ENCODE assay signal across 8 cellular contexts in genomic region chr22:41576877-41577276, GRCh38. TPM values are rescaled to one million over a fixed set of nuclear protein-coding genes. Genes with fewer than 3 reads are reported as not detected.
A peak's percentile ranks its signal among the peaks of the same experiment; 100 is the strongest.
DNase-seq lines count a peak whose midpoint lies in the region; ATAC-seq and TF ChIP-seq lines count a peak whose summit lies in the region.

No MANE protein-coding gene starts in this region.

- H3K4me2 ChIP-seq in MM.1S (ENCODE audit: low read depth, low read length), result no peak overlapping the region

- no peak overlapping the region for H3K4me3 Mint-ChIP-seq in activated CD4-positive, alpha-beta T cell treated with anti-CD3 and anti-CD28 coated beads, Interleukin-2, amount 10 ng/mL, durations not matched to agents 24 days and 14 days

- peaks cover 14% of the 10 kb centered on the region for H3K36me3 Mint-ChIP-seq in activated CD4-positive, alpha-beta T cell treated with anti-CD3 and anti-CD28 coated beads, Interleukin-2, amount 10 ng/mL, durations not matched to agents 24 days and 14 days (ENCODE audit: low read depth)

- no peaks in the 10 kb centered on the region for H3K27me3 Mint-ChIP-seq in activated CD4-positive, alpha-beta T cell treated with anti-CD3 and anti-CD28 coated beads, Interleukin-2, amount 10 ng/mL, durations not matched to agents 24 days and 14 days

- no peaks in the 10 kb centered on the region for H3F3A ChIP-seq in MM.1S (ENCODE audit: insufficient read depth, low read length)

- H2AFZ ChIP-seq in MM.1S (ENCODE audit: low read length), result no peak overlapping the region

- no peak overlapping the region for H3K4me3 ChIP-seq in MM.1S (ENCODE audit: low read length)
- no peak overlapping the region for H3K4me3 ChIP-seq in foreskin fibroblast (ENCODE audit: low read depth in 1 of 2, low read length in 2 of 2)
- H3K4me3 ChIP-seq in psoas muscle, result no peak overlapping the region

- intact Hi-C loops in activated CD4-positive, alpha-beta T cell treated with anti-CD3 and anti-CD28 coated beads, Interleukin-2, amount 10 ng/mL, durations not matched to agents 24 days and 14 days (cut with micrococcal nuclease), result no loop called here
- intact Hi-C loops in psoas muscle (cut with DNase I), result no loop called here

- 66 to 77% (median 70%) methylated on average over 9 of the region's 9 CpGs for WGBS in psoas muscle, 3 donors

- H4K20me1 ChIP-seq in MM.1S (ENCODE audit: insufficient read depth, low read length), result no peaks in the 10 kb centered on the region

- no peak overlapping the region for H3K9ac ChIP-seq in MM.1S (ENCODE audit: low read length)

- H3K9me3 ChIP-seq in MM.1S (replicated peaks; ENCODE audit: insufficient read depth, low read length) (no peaks in the 10 kb centered on the region), psoas muscle (no peaks in the 10 kb centered on the region)

- no peak overlapping the region for H3K27ac Mint-ChIP-seq in activated CD4-positive, alpha-beta T cell treated with anti-CD3 and anti-CD28 coated beads, Interleukin-2, amount 10 ng/mL, durations not matched to agents 24 days and 14 days

- H3K4me1 Mint-ChIP-seq in activated CD4-positive, alpha-beta T cell treated with anti-CD3 and anti-CD28 coated beads, Interleukin-2, amount 10 ng/mL, durations not matched to agents 24 days and 14 days, result no peaks in the 10 kb centered on the region

- H3K27me3 ChIP-seq in MM.1S (replicated peaks; ENCODE audit: insufficient read depth, low read length) (no peaks in the 10 kb centered on the region), psoas muscle (ENCODE audit: insufficient read depth in 3 of 3, low read length in 2 of 3) (no peaks in the 10 kb centered on the region)

- TF ChIP-seq CTCF in MM.1S (IDR thresholded peaks at IDR 0.05; ENCODE audit: low read length), result peak; percentile 30
- peak; percentile 76 for TF ChIP-seq CTCF in foreskin fibroblast (IDR thresholded peaks at IDR 0.05; ENCODE audit: low read depth, low read length)
- peak; percentile 44 for TF ChIP-seq CTCF in psoas muscle (IDR thresholded peaks at IDR 0.05)

- H3K9me2 ChIP-seq in MM.1S (replicated peaks; ENCODE audit: insufficient read depth, low read length), result no peaks in the 10 kb centered on the region

- ATAC-seq in psoas muscle (peak; percentile 42 to 78 (median 62)), HG03521 (IDR thresholded peaks at IDR 0.05; ENCODE audit: unreplicated experiment) (no peak), HG02642 (IDR thresholded peaks at IDR 0.05; ENCODE audit: poor library complexity, unreplicated experiment) (no peak)

- no peaks in the 10 kb centered on the region for H3K4me1 ChIP-seq in MM.1S (ENCODE audit: low read length)
- no peaks in the 10 kb centered on the region for H3K4me1 ChIP-seq in psoas muscle

- H3K36me3 ChIP-seq in MM.1S (replicated peaks; ENCODE audit: insufficient read depth, low read length) (no peaks in the 10 kb centered on the region), psoas muscle (ENCODE audit: insufficient read depth in 1 of 2, low read depth in 1 of 2) (peaks cover 0 to 16% of the 10 kb centered on the region in 2 donors)

- peak; percentile 60 for DNase-seq in activated CD8-positive, alpha-beta memory T cell treated with anti-CD3 and anti-CD28 coated beads, Interleukin-2, amount 50 U/mL, for 48 hours
- DNase-seq in activated CD8-positive, alpha-beta memory T cell treated with anti-CD3 and anti-CD28 coated beads for 24 hours, result no peak
- DNase-seq in MM.1S (no peak), foreskin fibroblast (peak; percentile 48 to 76), psoas muscle (peak; percentile 46 to 72)
- peak; percentile 83 for DNase-seq in activated CD4-positive, alpha-beta T cell treated with anti-CD3 and anti-CD28 coated beads, Interleukin-2, amount 10 ng/mL, durations not matched to agents 24 days and 14 days

- H3K27ac ChIP-seq in MM.1S (ENCODE audit: low read length), result no peak overlapping the region
- no peak overlapping the region for H3K27ac ChIP-seq in psoas muscle

- no peaks in the 10 kb centered on the region for H3K79me2 ChIP-seq in MM.1S (ENCODE audit: low read length)

- H3K9me3 Mint-ChIP-seq in activated CD4-positive, alpha-beta T cell treated with anti-CD3 and anti-CD28 coated beads, Interleukin-2, amount 10 ng/mL, durations not matched to agents 24 days and 14 days, result no peaks in the 10 kb centered on the region

RNA-seq across cellular contexts. Expression of gene PMM1, which starts 12.8 kb away (rescaled TPM):
- 19.7 and 23.1 TPM in 2 replicates for total RNA-seq in activated CD4-positive, alpha-beta T cell treated with anti-CD3 and anti-CD28 coated beads, Interleukin-2, amount 10 ng/mL, durations not matched to agents 24 days and 14 days
- total RNA-seq in psoas muscle, result 10 to 100 TPM in 2 of 4 donors, 1 to 10 TPM in 2; 7.3 to 12.2 (median 9.2) TPM
- polyA plus RNA-seq in psoas muscle, result 10 to 100 TPM; 10.3 to 14.5 (median 13.2) TPM

RNA-seq across cellular contexts. Expression of gene CSDC2, which starts 16.1 kb away (rescaled TPM):
- not detected in 2 replicates for total RNA-seq in activated CD4-positive, alpha-beta T cell treated with anti-CD3 and anti-CD28 coated beads, Interleukin-2, amount 10 ng/mL, durations not matched to agents 24 days and 14 days
- total RNA-seq in psoas muscle, result 1 to 10 TPM in 1 of 4 donors, under 1 TPM in 3; 0.27 to 1.1 (median 0.77) TPM
- under 1 TPM; 0.60 to 0.69 (median 0.66) TPM for polyA plus RNA-seq in psoas muscle

RNA-seq across cellular contexts. Expression of gene POLR3H, which starts 32.6 kb away (rescaled TPM):
- 49.2 and 50.6 TPM in 2 replicates for total RNA-seq in activated CD4-positive, alpha-beta T cell treated with anti-CD3 and anti-CD28 coated beads, Interleukin-2, amount 10 ng/mL, durations not matched to agents 24 days and 14 days
- total RNA-seq in psoas muscle, result 10 to 100 TPM; 13.1 to 23.2 (median 18.5) TPM
- 10 to 100 TPM; 17.1 to 28.6 (median 17.2) TPM for polyA plus RNA-seq in psoas muscle

RNA-seq across cellular contexts. Expression of gene DESI1, which starts 44.0 kb away (rescaled TPM):
- 82.2 and 84.9 TPM in 2 replicates for total RNA-seq in activated CD4-positive, alpha-beta T cell treated with anti-CD3 and anti-CD28 coated beads, Interleukin-2, amount 10 ng/mL, durations not matched to agents 24 days and 14 days
- total RNA-seq in psoas muscle, result 10 to 100 TPM; 17.5 to 27.6 (median 23.2) TPM
- polyA plus RNA-seq in psoas muscle, result 10 to 100 TPM; 14.7 to 23.3 (median 18.9) TPM

RNA-seq across cellular contexts. Expression of gene XRCC6, which starts 44.2 kb away (rescaled TPM):
- 400 and 414 TPM in 2 replicates for total RNA-seq in activated CD4-positive, alpha-beta T cell treated with anti-CD3 and anti-CD28 coated beads, Interleukin-2, amount 10 ng/mL, durations not matched to agents 24 days and 14 days
- 100 to 1,000 TPM; 185 to 252 (median 217) TPM for total RNA-seq in psoas muscle
- polyA plus RNA-seq in psoas muscle, result 100 to 1,000 TPM; 156 to 291 (median 259) TPM

Comparison
In these comparisons a context has a peak if more than half of its experiments do, and no peak if none do; other contexts are left out.
1. DNase-seq: peak in activated CD8-positive, alpha-beta memory T cell treated with anti-CD3 and anti-CD28 coated beads, Interleukin-2, amount 50 U/mL, for 48 hours (single experiment), activated CD4-positive, alpha-beta T cell treated with anti-CD3 and anti-CD28 coated beads, Interleukin-2, amount 10 ng/mL, durations not matched to agents 24 days and 14 days (single experiment), foreskin fibroblast (2 of 2) and psoas muscle (2 of 2); none in activated CD8-positive, alpha-beta memory T cell treated with anti-CD3 and anti-CD28 coated beads for 24 hours (single experiment) and MM.1S (single experiment).
2. ATAC-seq: peak in psoas muscle (4 of 4); none in HG03521 (single experiment) and HG02642 (single experiment).
3. Peak in every context shown above with its lines, with median percentiles within 50 percentile points of each other: CTCF ChIP-seq.